11 cellular contexts compared by ENCODE assay signal in genomic region chr4:165330071-165330470, GRCh38. TPM values are rescaled to one million over a fixed set of nuclear protein-coding genes. Genes with fewer than 3 reads are reported as not detected.
DNase-seq lines count a peak whose midpoint lies in the region; ATAC-seq and TF ChIP-seq lines count a peak whose summit lies in the region.
"Had no signal": no experiment of that assay in that cellular context is flagged by ENCODE, and none has a peak within 500 bp of the region (broad histone marks: within the 10 kb centered on the region; RNA-seq: fewer than 3 reads in every experiment).

No MANE protein-coding gene starts in this region.

- peaks cover 76% of the 10 kb centered on the region for H3K79me2 ChIP-seq in SU-DHL-6 (ENCODE audit: insufficient read depth, low read length)

- H3K9me3 Mint-ChIP-seq in T-helper 2 cell treated with Interferon-gamma antibody and Interleukin-4, amounts not matched to agents 5 μg/mL and 100 μg/mL, for 36 hours, result no peaks in the 10 kb centered on the region

- H3K36me3 ChIP-seq in SU-DHL-6 (ENCODE audit: low read length) (peaks cover 46% of the 10 kb centered on the region), esophagus squamous epithelium (peaks cover 0 to 41% (median 0%) of the 10 kb centered on the region in 3 donors)

- DNase-seq in T-helper 2 cell treated with Interferon-gamma antibody and Interleukin-4, amounts not matched to agents 5 μg/mL and 100 μg/mL, for 36 hours (ENCODE audit: low spot score), result no peak
- DNase-seq in T-helper 2 cell (no peak), fibroblast of villous mesenchyme (ENCODE audit: low read depth) (no peak), retinal pigment epithelial cell (ENCODE audit: low read depth) (no peak), coronary artery (ENCODE audit: low spot score) (no peak), esophagus squamous epithelium (lab: John Stamatoyannopoulos, UW) (no peak), Right ventricle myocardium inferior (ENCODE audit: missing footprints) (no peak)
- DNase-seq: midbrain, NCI-H2029 had no signal

- TF ChIP-seq CTCF in SU-DHL-6 (IDR thresholded peaks at IDR 0.05; ENCODE audit: insufficient read depth, low read length, poor library complexity, severe bottlenecking), result no peak
- TF ChIP-seq CTCF in fibroblast of villous mesenchyme (IDR thresholded peaks at IDR 0.05; ENCODE audit: insufficient read depth, low read depth, low read length), result no peak
- no peak for TF ChIP-seq CTCF in retinal pigment epithelial cell (conservative IDR thresholded peaks at IDR 0.05; ENCODE audit: low read depth, low read length)
- TF ChIP-seq CTCF in coronary artery (IDR thresholded peaks at IDR 0.05), result no peak
- no peak for TF ChIP-seq CTCF in esophagus squamous epithelium (IDR thresholded peaks at IDR 0.05)

- H2AFZ ChIP-seq in SU-DHL-6 (ENCODE audit: low read depth, low read length, severe bottlenecking), result no peak overlapping the region

- H3K27me3 ChIP-seq in SU-DHL-6 (ENCODE audit: low read length) (no peaks in the 10 kb centered on the region), esophagus squamous epithelium (no peaks in the 10 kb centered on the region)
- H3K27me3 ChIP-seq: gastroesophageal sphincter had no signal

- H3K4me1 ChIP-seq in esophagus squamous epithelium, result peaks cover 7 to 86% (median 17%) of the 10 kb centered on the region in 3 donors

- H3K27ac ChIP-seq in SU-DHL-6 (ENCODE audit: low read depth, low read length) (no peak overlapping the region), coronary artery (no peak overlapping the region), esophagus squamous epithelium (no peak overlapping the region)
- H3K27ac ChIP-seq: gastroesophageal sphincter had no signal

- H3K4me3 ChIP-seq in SU-DHL-6 (ENCODE audit: insufficient read depth, low read length, poor library complexity, severe bottlenecking) (peak overlapping the region; percentile 74), fibroblast of villous mesenchyme (ENCODE audit: low read depth, low read length) (peak overlapping the region; percentile 88), retinal pigment epithelial cell (ENCODE audit: low read length) (peak overlapping the region; percentile 96), coronary artery (no peak overlapping the region), esophagus squamous epithelium (peak overlapping the region in 2 of 4 donors; percentile 5 to 83)
- H3K4me3 ChIP-seq: gastroesophageal sphincter had no signal

- H3K9ac ChIP-seq in SU-DHL-6 (ENCODE audit: low read length), result peak overlapping the region; percentile 72; the same call in 1 of the 2 replicates

- H3F3A ChIP-seq in SU-DHL-6 (ENCODE audit: insufficient read depth), result peaks cover 16% of the 10 kb centered on the region; the same call in 1 of the 2 replicates

- H3K27ac Mint-ChIP-seq in T-helper 2 cell treated with Interferon-gamma antibody and Interleukin-4, amounts not matched to agents 5 μg/mL and 100 μg/mL, for 36 hours, result peak overlapping the region; percentile 83

- intact Hi-C loops in esophagus squamous epithelium (cut with DNase I) (no loop called here), Right ventricle myocardium inferior (cut with DNase I) (no loop called here)

- peaks cover 46% of the 10 kb centered on the region for H3K4me1 Mint-ChIP-seq in T-helper 2 cell treated with Interferon-gamma antibody and Interleukin-4, amounts not matched to agents 5 μg/mL and 100 μg/mL, for 36 hours (ENCODE audit: low read depth)

- H3K4me3 Mint-ChIP-seq in T-helper 2 cell treated with Interferon-gamma antibody and Interleukin-4, amounts not matched to agents 5 μg/mL and 100 μg/mL, for 36 hours, result peak overlapping the region; percentile 77

- no peaks in the 10 kb centered on the region for H3K9me2 ChIP-seq in SU-DHL-6 (replicated peaks; ENCODE audit: insufficient read depth, low read length)

- H3K27me3 Mint-ChIP-seq in T-helper 2 cell treated with Interferon-gamma antibody and Interleukin-4, amounts not matched to agents 5 μg/mL and 100 μg/mL, for 36 hours (ENCODE audit: low read depth), result no peaks in the 10 kb centered on the region

- H3K4me2 ChIP-seq in SU-DHL-6 (ENCODE audit: low read depth, low read length, poor library complexity, severe bottlenecking), result peak overlapping the region; percentile 84

- H3K9me3 ChIP-seq in SU-DHL-6 (ENCODE audit: insufficient read depth, low read length), result no peaks in the 10 kb centered on the region
- no peaks in the 10 kb centered on the region for H3K9me3 ChIP-seq in esophagus squamous epithelium
- H3K9me3 ChIP-seq: gastroesophageal sphincter had no signal

- ATAC-seq in Right ventricle myocardium inferior, result no peak
- ATAC-seq: gastroesophageal sphincter had no signal

- H4K20me1 ChIP-seq in SU-DHL-6 (ENCODE audit: low read depth, low read length), result peaks cover 58% of the 10 kb centered on the region

- WGBS in esophagus squamous epithelium, 2 donors, result 72 to 86% methylated on average over 2 of the region's 2 CpGs

- H3K36me3 Mint-ChIP-seq in T-helper 2 cell treated with Interferon-gamma antibody and Interleukin-4, amounts not matched to agents 5 μg/mL and 100 μg/mL, for 36 hours (ENCODE audit: low read depth), result peaks cover 29% of the 10 kb centered on the region

- TF ChIP-seq POLR2A in esophagus squamous epithelium (IDR thresholded peaks at IDR 0.05), result no peak

RNA-seq across cellular contexts. Expression of gene MSMO1, which starts 2.6 kb away (rescaled TPM):
- total RNA-seq in fibroblast of villous mesenchyme (369 and 731 TPM in 2 replicates), esophagus squamous epithelium (100 to 1,000 TPM; 122 to 302 (median 172) TPM), Right ventricle myocardium inferior (8.5 TPM)

RNA-seq across cellular contexts. Expression of gene CPE, which starts 48.7 kb away (rescaled TPM):
- total RNA-seq in fibroblast of villous mesenchyme (3.5 and 15.1 TPM in 2 replicates), esophagus squamous epithelium (10 to 100 TPM in 3 of 4 donors, 1 to 10 TPM in 1; 6.6 to 50.4 (median 24.1) TPM), Right ventricle myocardium inferior (56.2 TPM)

Comparison
In these comparisons a context has a peak if more than half of its experiments do, and no peak if none do; other contexts are left out.
1. RNA of gene MSMO1, which starts 2.6 kb away (total RNA-seq): 369 to 731 TPM in fibroblast of villous mesenchyme and 122 to 302 TPM in esophagus squamous epithelium; 8.5 TPM in Right ventricle myocardium inferior (single experiment); every median in the first group is over 10 times any median in the second.